2 cellular contexts compared by ENCODE assay signal in the genomic region with DNA sequence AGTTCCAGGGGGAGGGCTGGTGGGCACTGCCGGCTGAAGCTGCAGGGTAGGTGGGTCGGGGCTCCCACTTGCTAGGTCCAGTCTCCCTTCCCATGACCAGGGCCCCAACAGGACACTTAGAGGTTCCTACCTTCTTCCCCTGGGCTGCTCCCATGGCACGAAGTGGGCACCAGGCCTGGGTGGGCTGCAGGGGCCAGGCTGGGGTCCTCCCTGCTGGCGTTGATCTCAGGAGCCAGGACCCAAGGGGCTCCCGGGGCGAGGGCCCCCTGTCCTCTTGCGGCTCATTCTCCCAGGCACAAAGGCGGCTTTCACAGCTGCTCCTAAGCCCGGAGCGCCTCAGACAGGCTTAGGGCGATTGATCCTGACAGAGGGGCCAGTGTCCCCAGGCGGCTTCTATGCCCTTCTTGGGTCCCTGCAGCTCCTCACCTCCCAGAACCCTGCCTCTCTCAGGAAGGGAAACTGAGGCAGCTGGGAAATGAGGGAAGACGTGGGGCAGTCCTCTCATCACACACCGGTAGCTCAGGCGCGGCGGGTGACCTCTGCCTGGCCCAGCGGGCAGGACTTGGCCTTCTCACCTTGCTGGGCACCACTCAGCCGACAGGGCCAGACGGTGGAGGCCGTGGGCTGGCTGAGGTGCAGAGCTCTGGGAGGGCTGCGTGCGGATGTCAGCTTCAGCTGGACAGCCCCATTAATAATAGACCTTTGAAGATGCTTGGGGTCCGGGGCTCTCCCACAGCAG.
TF ChIP-seq lines count a peak whose summit lies in the region.

No MANE protein-coding gene starts in this region.

TF ChIP-seq in liver, 16 proteins besides CTCF, POLR2A, EP300 and RAD21:
- peak; percentile 29 to 64 for TF ChIP-seq RXRA (IDR thresholded peaks at IDR 0.05)
- no peak for TF ChIP-seq NR2F2 (IDR thresholded peaks at IDR 0.05)
- TF ChIP-seq, protein P1, sequence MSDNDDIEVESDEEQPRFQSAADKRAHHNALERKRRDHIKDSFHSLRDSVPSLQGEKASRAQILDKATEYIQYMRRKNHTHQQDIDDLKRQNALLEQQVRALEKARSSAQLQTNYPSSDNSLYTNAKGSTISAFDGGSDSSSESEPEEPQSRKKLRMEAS (IDR thresholded peaks at IDR 0.05): no peak
- TF ChIP-seq ZBTB33 (IDR thresholded peaks at IDR 0.05): no peak
TF ChIP-seq in liver: peak in this region for 1.

TF ChIP-seq in HepG2, 621 proteins besides CTCF, POLR2A, EP300 and RAD21:
- TF ChIP-seq MXD1 (CRISPR knock-in tag; IDR thresholded peaks at IDR 0.05): no peak
